ENCODE assay signal across 2 cellular contexts in the genomic region with DNA sequence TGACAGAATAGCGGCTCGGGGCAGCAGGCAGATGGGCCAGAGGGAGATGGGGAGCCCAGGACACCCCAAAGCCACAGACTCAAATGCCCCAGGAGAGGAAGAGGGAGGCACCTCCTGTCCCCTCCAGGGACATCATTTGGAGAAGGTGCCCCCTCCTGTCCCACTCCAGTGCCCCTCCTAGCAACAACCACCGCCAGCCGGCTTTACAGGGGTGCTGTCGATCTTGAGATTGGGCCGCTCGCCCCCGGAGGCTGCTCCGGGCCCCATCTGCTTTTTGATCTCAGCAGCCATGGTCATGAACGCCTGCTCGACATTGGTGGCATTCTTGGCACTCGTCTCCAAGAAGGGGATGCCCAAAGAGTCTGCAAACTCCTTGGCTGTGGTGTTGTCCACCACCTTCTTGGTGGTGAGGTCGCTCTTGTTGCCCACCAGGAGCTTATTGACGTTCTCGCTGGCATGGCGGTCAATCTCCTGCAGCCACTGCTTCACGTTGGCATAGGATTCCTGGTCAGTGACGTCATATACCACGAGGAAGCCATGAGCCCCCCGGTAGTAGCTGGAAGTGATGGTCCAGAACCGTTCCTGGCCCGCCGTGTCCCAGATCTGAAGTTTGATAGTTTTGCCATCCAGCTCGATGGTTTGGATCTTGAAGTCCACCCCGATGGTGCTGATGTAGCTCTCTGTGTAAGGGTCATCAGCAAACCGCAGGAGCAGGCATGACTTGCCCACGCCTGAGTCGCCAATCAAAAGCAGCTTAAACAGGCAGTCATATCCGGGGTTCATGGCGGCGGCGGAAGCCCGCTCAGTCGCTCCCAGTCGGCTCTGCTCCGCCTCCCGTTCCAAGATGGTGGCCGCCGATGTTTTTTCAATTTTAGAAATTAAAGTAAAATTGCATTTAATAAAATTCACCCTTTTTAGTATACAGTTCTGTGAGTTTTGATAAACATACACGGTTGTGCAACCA.
A peak's percentile ranks its signal among the peaks of the same experiment; 100 is the strongest.
TF ChIP-seq lines count a peak whose summit lies in the region.

No MANE protein-coding gene starts in this region.

TF ChIP-seq in K562, 482 proteins besides CTCF, POLR2A, EP300 and RAD21:
- TF ChIP-seq ZFPM2 (CRISPR knock-in tag; IDR thresholded peaks at IDR 0.05): no peak
- TF ChIP-seq ZNF696 (CRISPR knock-in tag; conservative IDR thresholded peaks at IDR 0.05): no peak
- TF ChIP-seq, protein P1, sequence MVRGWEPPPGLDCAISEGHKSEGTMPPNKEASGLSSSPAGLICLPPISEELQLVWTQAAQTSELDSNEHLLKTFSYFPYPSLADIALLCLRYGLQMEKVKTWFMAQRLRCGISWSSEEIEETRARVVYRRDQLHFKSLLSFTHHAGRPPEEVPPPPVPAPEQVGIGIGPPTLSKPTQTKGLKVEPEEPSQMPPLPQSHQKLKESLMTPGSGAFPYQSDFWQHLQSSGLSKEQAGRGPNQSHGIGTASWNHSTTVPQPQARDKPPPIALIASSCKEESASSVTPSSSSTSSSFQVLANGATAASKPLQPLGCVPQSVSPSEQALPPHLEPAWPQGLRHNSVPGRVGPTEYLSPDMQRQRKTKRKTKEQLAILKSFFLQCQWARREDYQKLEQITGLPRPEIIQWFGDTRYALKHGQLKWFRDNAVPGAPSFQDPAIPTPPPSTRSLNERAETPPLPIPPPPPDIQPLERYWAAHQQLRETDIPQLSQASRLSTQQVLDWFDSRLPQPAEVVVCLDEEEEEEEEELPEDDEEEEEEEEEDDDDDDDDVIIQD (CRISPR knock-in tag; IDR thresholded peaks at IDR 0.05): no peak
- TF ChIP-seq DMBX1 (CRISPR knock-in tag; IDR thresholded peaks at IDR 0.05; ENCODE audit: borderline replicate concordance): no peak
- TF ChIP-seq KDM4B (IDR thresholded peaks at IDR 0.05; ENCODE audit: borderline replicate concordance in 2 of 2, low read depth in 1 of 2): no peak
- no peak for TF ChIP-seq RCOR1 (IDR thresholded peaks at IDR 0.05; ENCODE audit: borderline replicate concordance in 1 of 2, low read depth in 2 of 2, low read length in 2 of 2)
- no peak for TF ChIP-seq RBFOX2 (IDR thresholded peaks at IDR 0.05; ENCODE audit: low read depth, low read length)
- TF ChIP-seq HDAC3 (IDR thresholded peaks at IDR 0.05; ENCODE audit: borderline replicate concordance, partially characterized antibody): no peak
- TF ChIP-seq YY1 (IDR thresholded peaks at IDR 0.05; ENCODE audit: borderline replicate concordance in 1 of 3, control insufficient read depth in 1 of 3, extremely low read depth in 1 of 3, insufficient read depth in 3 of 3, insufficient read length in 1 of 3, insufficient replicate concordance in 2 of 3, low read depth in 1 of 3, low read length in 2 of 3): peak in 1 of 3 experiments; percentile 53
- TF ChIP-seq ATF1 (CRISPR knock-in tag; IDR thresholded peaks at IDR 0.05): no peak
- TF ChIP-seq ATF1 (tag; IDR thresholded peaks at IDR 0.05): peak; percentile 70
- no peak for TF ChIP-seq XRCC5 (IDR thresholded peaks at IDR 0.05; ENCODE audit: low read depth, low read length)
- TF ChIP-seq, protein P2, sequence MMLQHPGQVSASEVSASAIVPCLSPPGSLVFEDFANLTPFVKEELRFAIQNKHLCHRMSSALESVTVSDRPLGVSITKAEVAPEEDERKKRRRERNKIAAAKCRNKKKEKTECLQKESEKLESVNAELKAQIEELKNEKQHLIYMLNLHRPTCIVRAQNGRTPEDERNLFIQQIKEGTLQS (IDR thresholded peaks at IDR 0.05): peak; percentile 60
- TF ChIP-seq, protein P2 (CRISPR knock-in tag; conservative IDR thresholded peaks at IDR 0.05): no peak
- no peak for TF ChIP-seq RBM34 (IDR thresholded peaks at IDR 0.05; ENCODE audit: borderline replicate concordance, insufficient read depth, low read length)
- no peak for TF ChIP-seq SIN3B (IDR thresholded peaks at IDR 0.05; ENCODE audit: low read depth)
- TF ChIP-seq EHMT2 (IDR thresholded peaks at IDR 0.05): 0 out of 2 replicates have a peak, but pooled peaks have one; percentile 49
- TF ChIP-seq ZNF717 (CRISPR knock-in tag; IDR thresholded peaks at IDR 0.05): no peak
- TF ChIP-seq NEUROD1 (IDR thresholded peaks at IDR 0.05; ENCODE audit: borderline replicate concordance, low read depth, low read length, partially characterized antibody): no peak
- TF ChIP-seq, protein P3, sequence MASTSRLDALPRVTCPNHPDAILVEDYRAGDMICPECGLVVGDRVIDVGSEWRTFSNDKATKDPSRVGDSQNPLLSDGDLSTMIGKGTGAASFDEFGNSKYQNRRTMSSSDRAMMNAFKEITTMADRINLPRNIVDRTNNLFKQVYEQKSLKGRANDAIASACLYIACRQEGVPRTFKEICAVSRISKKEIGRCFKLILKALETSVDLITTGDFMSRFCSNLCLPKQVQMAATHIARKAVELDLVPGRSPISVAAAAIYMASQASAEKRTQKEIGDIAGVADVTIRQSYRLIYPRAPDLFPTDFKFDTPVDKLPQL (IDR thresholded peaks at IDR 0.05; ENCODE audit: extremely low read depth, insufficient read length): no peak
- TF ChIP-seq ATF7 (IDR thresholded peaks at IDR 0.05): peak; percentile 66; the same call in 1 of the 2 replicates

TF ChIP-seq in HepG2, 621 proteins besides CTCF, POLR2A, EP300 and RAD21:
- TF ChIP-seq CREB1 (IDR thresholded peaks at IDR 0.05) (peak; percentile 96), CREB1 (CRISPR knock-in tag; IDR thresholded peaks at IDR 0.05) (no peak), ATRX (CRISPR knock-in tag; IDR thresholded peaks at IDR 0.05; ENCODE audit: borderline replicate concordance) (no peak), ATF7 (IDR thresholded peaks at IDR 0.05) (peak; percentile 95), ATF7 (CRISPR knock-in tag; IDR thresholded peaks at IDR 0.05) (no peak)
- TF ChIP-seq, protein P4, sequence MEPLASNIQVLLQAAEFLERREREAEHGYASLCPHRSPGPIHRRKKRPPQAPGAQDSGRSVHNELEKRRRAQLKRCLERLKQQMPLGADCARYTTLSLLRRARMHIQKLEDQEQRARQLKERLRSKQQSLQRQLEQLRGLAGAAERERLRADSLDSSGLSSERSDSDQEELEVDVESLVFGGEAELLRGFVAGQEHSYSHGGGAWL (CRISPR knock-in tag; IDR thresholded peaks at IDR 0.05): no peak
- TF ChIP-seq, protein P5, sequence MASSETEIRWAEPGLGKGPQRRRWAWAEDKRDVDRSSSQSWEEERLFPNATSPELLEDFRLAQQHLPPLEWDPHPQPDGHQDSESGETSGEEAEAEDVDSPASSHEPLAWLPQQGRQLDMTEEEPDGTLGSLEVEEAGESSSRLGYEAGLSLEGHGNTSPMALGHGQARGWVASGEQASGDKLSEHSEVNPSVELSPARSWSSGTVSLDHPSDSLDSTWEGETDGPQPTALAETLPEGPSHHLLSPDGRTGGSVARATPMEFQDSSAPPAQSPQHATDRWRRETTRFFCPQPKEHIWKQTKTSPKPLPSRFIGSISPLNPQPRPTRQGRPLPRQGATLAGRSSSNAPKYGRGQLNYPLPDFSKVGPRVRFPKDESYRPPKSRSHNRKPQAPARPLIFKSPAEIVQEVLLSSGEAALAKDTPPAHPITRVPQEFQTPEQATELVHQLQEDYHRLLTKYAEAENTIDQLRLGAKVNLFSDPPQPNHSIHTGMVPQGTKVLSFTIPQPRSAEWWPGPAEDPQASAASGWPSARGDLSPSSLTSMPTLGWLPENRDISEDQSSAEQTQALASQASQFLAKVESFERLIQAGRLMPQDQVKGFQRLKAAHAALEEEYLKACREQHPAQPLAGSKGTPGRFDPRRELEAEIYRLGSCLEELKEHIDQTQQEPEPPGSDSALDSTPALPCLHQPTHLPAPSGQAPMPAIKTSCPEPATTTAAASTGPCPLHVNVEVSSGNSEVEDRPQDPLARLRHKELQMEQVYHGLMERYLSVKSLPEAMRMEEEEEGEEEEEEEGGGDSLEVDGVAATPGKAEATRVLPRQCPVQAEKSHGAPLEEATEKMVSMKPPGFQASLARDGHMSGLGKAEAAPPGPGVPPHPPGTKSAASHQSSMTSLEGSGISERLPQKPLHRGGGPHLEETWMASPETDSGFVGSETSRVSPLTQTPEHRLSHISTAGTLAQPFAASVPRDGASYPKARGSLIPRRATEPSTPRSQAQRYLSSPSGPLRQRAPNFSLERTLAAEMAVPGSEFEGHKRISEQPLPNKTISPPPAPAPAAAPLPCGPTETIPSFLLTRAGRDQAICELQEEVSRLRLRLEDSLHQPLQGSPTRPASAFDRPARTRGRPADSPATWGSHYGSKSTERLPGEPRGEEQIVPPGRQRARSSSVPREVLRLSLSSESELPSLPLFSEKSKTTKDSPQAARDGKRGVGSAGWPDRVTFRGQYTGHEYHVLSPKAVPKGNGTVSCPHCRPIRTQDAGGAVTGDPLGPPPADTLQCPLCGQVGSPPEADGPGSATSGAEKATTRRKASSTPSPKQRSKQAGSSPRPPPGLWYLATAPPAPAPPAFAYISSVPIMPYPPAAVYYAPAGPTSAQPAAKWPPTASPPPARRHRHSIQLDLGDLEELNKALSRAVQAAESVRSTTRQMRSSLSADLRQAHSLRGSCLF (CRISPR knock-in tag; IDR thresholded peaks at IDR 0.05; ENCODE audit: borderline replicate concordance): no peak
